16 cellular contexts compared by ENCODE assay signal in genomic region chr11:71325418-71326327, GRCh38.
DNase-seq lines count a peak whose midpoint lies in the region; ATAC-seq and TF ChIP-seq lines count a peak whose summit lies in the region.
"Had no signal": no experiment of that assay in that cellular context is flagged by ENCODE, and none has a peak within 500 bp of the region (broad histone marks: within the 10 kb centered on the region; RNA-seq: fewer than 3 reads in every experiment).

No MANE protein-coding gene starts in this region.

- H2BK120ac ChIP-seq in neuronal stem cell (ENCODE audit: low read depth, low read length): no peak overlapping the region

- no peak overlapping the region for H3K4me2 ChIP-seq in neuronal stem cell (ENCODE audit: insufficient read depth, low read length, poor library complexity, severe bottlenecking)
- no peak overlapping the region for H3K4me2 ChIP-seq in OCI-LY7 (ENCODE audit: low read length)

- BruUV-seq in OCI-LY7 (replicated peaks; lab: Mats Ljungman, UMichigan): no TSS peak

- H3K36me3 ChIP-seq in left ventricle myocardium inferior (no peaks in the 10 kb centered on the region), neuronal stem cell (replicated peaks in 1 of 2; ENCODE audit: control insufficient read depth in 2 of 2, insufficient read depth in 2 of 2, low read length in 2 of 2) (no peaks in the 10 kb centered on the region), OCI-LY7 (ENCODE audit: insufficient read depth, low read length) (no peaks in the 10 kb centered on the region)

- peak overlapping the region; percentile 59 for H3K23ac ChIP-seq in neuronal stem cell (ENCODE audit: low read depth, low read length, poor library complexity)

- H3K27me3 ChIP-seq in left ventricle myocardium inferior (ENCODE audit: low read depth) (peaks cover 58% of the 10 kb centered on the region), neuronal stem cell (ENCODE audit: control insufficient read depth in 3 of 3, insufficient read depth in 3 of 3, low read depth in 1 of 3, low read length in 3 of 3) (peaks cover 0 to 6% (median 0%) of the 10 kb centered on the region in 3 experiments)

- no peaks in the 10 kb centered on the region for H4K20me1 ChIP-seq in OCI-LY7 (ENCODE audit: insufficient read depth, low read length)

- peaks cover 1% of the 10 kb centered on the region for H3K79me1 ChIP-seq in neuronal stem cell (ENCODE audit: low read depth, low read length)

- TF ChIP-seq CTCF in left ventricle myocardium inferior (IDR thresholded peaks at IDR 0.05; ENCODE audit: borderline replicate concordance): no peak
- TF ChIP-seq CTCF in OCI-LY7 (conservative IDR thresholded peaks at IDR 0.05; ENCODE audit: low read length): no peak

- H3K14ac ChIP-seq in neuronal stem cell (ENCODE audit: low read length): peak overlapping the region; percentile 83

- H2BK12ac ChIP-seq in neuronal stem cell (ENCODE audit: low read length): no peak overlapping the region

- no peak overlapping the region for H4K91ac ChIP-seq in neuronal stem cell (ENCODE audit: low read depth, low read length, poor library complexity)

- POLR2A ChIA-PET in OCI-LY7 (lab: Charles Lee): no interaction called here

- H3K27ac ChIP-seq in left ventricle myocardium inferior (replicated peaks) (no peak overlapping the region), neuronal stem cell (replicated peaks; ENCODE audit: low read length) (no peak overlapping the region), OCI-LY7 (ENCODE audit: low read depth, low read length, poor library complexity, severe bottlenecking) (no peak overlapping the region)
- H3K27ac ChIP-seq: C4-2B had no signal

- H3K9ac ChIP-seq in neuronal stem cell (ENCODE audit: low read depth, low read length, poor library complexity): no peak overlapping the region

- DNase-seq in cardiac septum (ENCODE audit: low spot score) (peak; percentile 63), left ventricle myocardium inferior (no peak), islet precursor cell (peak; percentile 21), neuronal stem cell (ENCODE audit: low spot score) (no peak), kidney glomerular epithelial cell (lab: John Stamatoyannopoulos, UW) (no peak), OCI-LY7 (ENCODE audit: low spot score) (no peak)
- DNase-seq: GOT3, MV-4-11, NCI-H1105 treated with DMSO at 0.1 percent for 48 hours, NCI-H2029 treated with DMSO at 0.1 percent for 48 hours, NCI-H226, NCI-H524, OCI-M1, SHP77 had no signal

- no CpG with 5 or more reads among the region's 24 CpGs for WGBS in neuronal stem cell (ENCODE audit: extremely low coverage in 2 of 2, insufficient read length in 2 of 2, insufficient replicate concordance in 1 of 2), 2 donors

- intact Hi-C loops in cardiac septum (cut with DNase I): no loop called here
- intact Hi-C loops in left ventricle myocardium inferior (cut with micrococcal nuclease): no loop called here
- intact Hi-C loops in OCI-LY7 (cut with micrococcal nuclease; ENCODE audit: unreplicated experiment): no loop called here

- no peak overlapping the region for H2AFZ ChIP-seq in neuronal stem cell (ENCODE audit: low read length)
- H2AFZ ChIP-seq in OCI-LY7 (ENCODE audit: low read length): no peak overlapping the region

- no peak overlapping the region for H3K4ac ChIP-seq in neuronal stem cell (ENCODE audit: low read length)

- peak overlapping the region; percentile 20 for H2BK5ac ChIP-seq in neuronal stem cell (ENCODE audit: low read length)

- H3K4me1 ChIP-seq in left ventricle myocardium inferior (no peaks in the 10 kb centered on the region), neuronal stem cell (ENCODE audit: control insufficient read depth in 2 of 2, insufficient read depth in 1 of 2, low read depth in 1 of 2, low read length in 2 of 2) (no peaks in the 10 kb centered on the region), OCI-LY7 (ENCODE audit: insufficient read depth, low read length, poor library complexity, severe bottlenecking) (no peaks in the 10 kb centered on the region)

- no peaks in the 10 kb centered on the region for H3K79me2 ChIP-seq in OCI-LY7 (ENCODE audit: insufficient read depth, low read depth, low read length)

- no peak overlapping the region for H4K8ac ChIP-seq in neuronal stem cell (ENCODE audit: low read depth, low read length)

- H3K9me2 ChIP-seq in OCI-LY7 (ENCODE audit: insufficient read depth, low read length): no peaks in the 10 kb centered on the region

- no peak for ATAC-seq in HG03097 (IDR thresholded peaks at IDR 0.05; ENCODE audit: low FRiP score, unreplicated experiment)

- H2BK15ac ChIP-seq in neuronal stem cell (ENCODE audit: low read length): peak overlapping the region; percentile 20

- no peak overlapping the region for H3K4me3 ChIP-seq in left ventricle myocardium inferior
- peak overlapping the region in 1 of 2 donors; percentile 36 for H3K4me3 ChIP-seq in neuronal stem cell (ENCODE audit: low read length in 2 of 2)
- H3K4me3 ChIP-seq in OCI-LY7 (ENCODE audit: low read depth, low read length, poor library complexity, severe bottlenecking): no peak overlapping the region

- CTCF ChIA-PET in OCI-LY7 (lab: Charles Lee; ENCODE audit: unreplicated experiment): no interaction called here

- peak overlapping the region; percentile 74 for H2AK5ac ChIP-seq in neuronal stem cell (ENCODE audit: low read depth, low read length)

- H3K9me3 ChIP-seq in left ventricle myocardium inferior (replicated peaks): no peaks in the 10 kb centered on the region
- peaks cover 0 to 2% of the 10 kb centered on the region in 2 donors for H3K9me3 ChIP-seq in neuronal stem cell (replicated peaks in 1 of 2; ENCODE audit: control insufficient read depth in 2 of 2, insufficient read depth in 1 of 2, low read depth in 1 of 2, low read length in 2 of 2)
- H3K9me3 ChIP-seq in OCI-LY7 (ENCODE audit: low read length): no peaks in the 10 kb centered on the region

- peak overlapping the region; percentile 77 for H3K18ac ChIP-seq in neuronal stem cell (ENCODE audit: low read length)

Comparison
In these comparisons a context has a peak if more than half of its experiments do, and no peak if none do; other contexts are left out.
1. DNase-seq: peak in cardiac septum (single experiment) and islet precursor cell (single experiment); none in left ventricle myocardium inferior (single experiment), neuronal stem cell (single experiment), kidney glomerular epithelial cell (single experiment) and OCI-LY7 (single experiment).